In the genomic region with DNA sequence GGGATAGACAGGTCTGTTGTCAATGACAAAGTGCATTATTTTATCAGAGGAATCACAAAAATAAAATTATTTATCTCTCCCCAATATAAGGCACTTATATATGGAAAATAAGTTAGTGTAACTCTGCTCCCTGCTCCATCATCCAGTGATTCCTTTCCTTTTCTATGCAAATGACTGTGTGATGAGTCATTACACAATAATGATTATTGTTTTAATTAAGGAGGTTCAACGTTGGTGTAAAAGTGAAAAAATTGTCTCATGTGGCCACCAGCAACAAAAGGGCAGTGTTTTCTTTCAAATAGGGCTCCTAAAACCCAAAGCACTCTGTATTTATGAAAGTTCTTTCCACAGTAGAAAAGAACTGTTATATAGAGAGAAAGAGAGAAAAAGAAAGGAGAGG, we compare ENCODE assay signal across 2 cellular contexts.
TF ChIP-seq lines count a peak whose summit lies in the region.

No MANE protein-coding gene starts in this region.

TF ChIP-seq in A549, 52 proteins besides CTCF, POLR2A, EP300 and RAD21:
- no peak for TF ChIP-seq FOSL2 (IDR thresholded peaks at IDR 0.05)
- TF ChIP-seq FOSL2 (CRISPR knock-in tag; IDR thresholded peaks at IDR 0.05), result peak; percentile 72
- TF ChIP-seq POLR2AphosphoS2 (conservative IDR thresholded peaks at IDR 0.05; ENCODE audit: low read length), result peak; percentile 88
- TF ChIP-seq CBX2 (IDR thresholded peaks at IDR 0.05; ENCODE audit: borderline replicate concordance, low read depth), result no peak
- no peak for TF ChIP-seq JUN (IDR thresholded peaks at IDR 0.05)
- TF ChIP-seq, protein P1, sequence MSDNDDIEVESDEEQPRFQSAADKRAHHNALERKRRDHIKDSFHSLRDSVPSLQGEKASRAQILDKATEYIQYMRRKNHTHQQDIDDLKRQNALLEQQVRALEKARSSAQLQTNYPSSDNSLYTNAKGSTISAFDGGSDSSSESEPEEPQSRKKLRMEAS (IDR thresholded peaks at IDR 0.05), result no peak
- TF ChIP-seq HOXA7 (CRISPR knock-in tag; IDR thresholded peaks at IDR 0.05), result peak; percentile 74; the same call in 1 of the 2 replicates
- TF ChIP-seq TFCP2L1 (CRISPR knock-in tag; IDR thresholded peaks at IDR 0.05), result 0 out of 2 replicates have a peak, but pooled peaks have one; percentile 21
- no peak for TF ChIP-seq CBX8 (IDR thresholded peaks at IDR 0.05)
- TF ChIP-seq FOSB (CRISPR knock-in tag; IDR thresholded peaks at IDR 0.05), result peak; percentile 83; the same call in 1 of the 2 replicates
TF ChIP-seq in A549: peak in this region for 5.

TF ChIP-seq in endothelial cell of umbilical vein, 7 proteins besides CTCF, POLR2A, EP300 and RAD21:
- TF ChIP-seq POLR2AphosphoS5 (IDR thresholded peaks at IDR 0.05; ENCODE audit: insufficient read depth, low read depth, low read length) (no peak), FOS (IDR thresholded peaks at IDR 0.05; ENCODE audit: borderline replicate concordance, insufficient read depth, low read length) (peak; percentile 49), JUN (IDR thresholded peaks at IDR 0.05; ENCODE audit: borderline replicate concordance, insufficient read depth, insufficient read length, low read depth) (peak; percentile 70)
